ENCODE assay signal across 14 cellular contexts in the genomic region with DNA sequence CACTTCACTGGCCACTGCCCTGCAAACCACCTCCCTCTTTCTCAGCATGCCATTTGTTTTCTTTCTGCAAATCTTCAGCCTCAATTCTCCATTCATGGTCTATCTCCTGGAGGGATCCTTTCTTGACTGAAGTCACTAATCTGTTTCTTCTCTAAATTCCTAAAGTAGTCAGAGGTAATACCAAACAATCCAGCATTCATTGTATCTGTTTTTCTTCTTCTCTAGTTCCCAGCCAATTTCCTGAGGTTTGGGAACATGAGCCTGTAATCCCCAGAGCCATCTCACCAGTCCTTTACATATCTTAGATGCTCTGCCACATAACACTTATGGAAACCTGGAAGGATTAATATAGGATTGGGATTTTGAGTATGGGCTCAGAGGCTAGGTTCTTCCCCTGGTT.
A peak's percentile ranks its signal among the peaks of the same experiment; 100 is the strongest.
DNase-seq lines count a peak whose midpoint lies in the region; ATAC-seq lines count a peak whose summit lies in the region.
"Had no signal": no experiment of that assay in that cellular context is flagged by ENCODE, and none has a peak within 500 bp of the region (broad histone marks: within the 10 kb centered on the region; RNA-seq: fewer than 3 reads in every experiment).

No MANE protein-coding gene starts in this region.

- peaks cover 80% of the 10 kb centered on the region for H3K4me1 Mint-ChIP-seq in activated naive CD4-positive, alpha-beta T cell treated with anti-CD3 and anti-CD28 coated beads, Interleukin-2, amount 50 U/mL, for 24 hours
- peaks cover 73% of the 10 kb centered on the region for H3K4me1 Mint-ChIP-seq in activated T-helper 2 cell treated with anti-CD3 and anti-CD28 coated beads, Interferon-gamma antibody, Interleukin-2, Interleukin-4, amounts not matched to agents 10 μg/mL and 5 μg/mL and 100 μg/mL, durations not matched to agents 14 hours and 24 hours and 36 hours (ENCODE audit: low read depth)

- H3K4me1 ChIP-seq in mesodermal cell (ENCODE audit: control insufficient read depth, insufficient read depth, low read length, poor library complexity, severe bottlenecking) (peaks cover 60% of the 10 kb centered on the region), GM23248 (ENCODE audit: insufficient read depth) (peaks cover 34% of the 10 kb centered on the region)

- H3K9me3 ChIP-seq in mesodermal cell (ENCODE audit: control insufficient read depth, low read length) (no peaks in the 10 kb centered on the region), GM23248 (ENCODE audit: low read depth) (no peaks in the 10 kb centered on the region)

- H3K9me3 Mint-ChIP-seq in activated naive CD4-positive, alpha-beta T cell treated with anti-CD3 and anti-CD28 coated beads, Interleukin-2, amount 50 U/mL, for 24 hours = no peaks in the 10 kb centered on the region
- H3K9me3 Mint-ChIP-seq in activated T-helper 2 cell treated with anti-CD3 and anti-CD28 coated beads, Interferon-gamma antibody, Interleukin-2, Interleukin-4, amounts not matched to agents 10 μg/mL and 5 μg/mL and 100 μg/mL, durations not matched to agents 14 hours and 24 hours and 36 hours = no peaks in the 10 kb centered on the region

- H3K4me2 ChIP-seq in GM23248 (ENCODE audit: unreplicated experiment) = no peak overlapping the region

- no peak overlapping the region for H3K4me3 ChIP-seq in mesodermal cell (ENCODE audit: extremely low read depth, insufficient read depth, low read length, poor library complexity, severe bottlenecking)
- H3K4me3 ChIP-seq in GM23248 = no peak overlapping the region

- H3K9ac ChIP-seq in GM23248 = no peak overlapping the region

- H3K4me3 Mint-ChIP-seq in activated naive CD4-positive, alpha-beta T cell treated with anti-CD3 and anti-CD28 coated beads, Interleukin-2, amount 50 U/mL, for 24 hours = peak overlapping the region; percentile 85
- peak overlapping the region; percentile 99 for H3K4me3 Mint-ChIP-seq in activated T-helper 2 cell treated with anti-CD3 and anti-CD28 coated beads, Interferon-gamma antibody, Interleukin-2, Interleukin-4, amounts not matched to agents 10 μg/mL and 5 μg/mL and 100 μg/mL, durations not matched to agents 14 hours and 24 hours and 36 hours (ENCODE audit: low read depth)
- H3K4me3 Mint-ChIP-seq: brain had no signal

- H3K27ac Mint-ChIP-seq in activated naive CD4-positive, alpha-beta T cell treated with anti-CD3 and anti-CD28 coated beads, Interleukin-2, amount 50 U/mL, for 24 hours = peak overlapping the region; percentile 94
- peak overlapping the region; percentile 98 for H3K27ac Mint-ChIP-seq in activated T-helper 2 cell treated with anti-CD3 and anti-CD28 coated beads, Interferon-gamma antibody, Interleukin-2, Interleukin-4, amounts not matched to agents 10 μg/mL and 5 μg/mL and 100 μg/mL, durations not matched to agents 14 hours and 24 hours and 36 hours
- H3K27ac Mint-ChIP-seq: brain had no signal

- peaks cover 25% of the 10 kb centered on the region for H3F3A ChIP-seq in GM23248 (ENCODE audit: insufficient read depth)

- peaks cover 75% of the 10 kb centered on the region for H3K79me2 ChIP-seq in GM23248 (ENCODE audit: insufficient read depth)

- no peak for DNase-seq in activated naive CD4-positive, alpha-beta T cell (lab: John Stamatoyannopoulos, UW)
- no peak for DNase-seq in activated T-helper 2 cell treated with anti-CD3 and anti-CD28 coated beads, Interferon-gamma antibody, Interleukin-2, Interleukin-4, amounts not matched to agents 10 μg/mL and 5 μg/mL and 100 μg/mL, durations not matched to agents 14 hours and 24 hours and 36 hours (ENCODE audit: low spot score)
- DNase-seq in GM23248 (no peak), DMS153 (lab: John Stamatoyannopoulos, UW) (no peak), NCI-H524 treated with DMSO at 0.1 percent for 48 hours (lab: John Stamatoyannopoulos, UW) (no peak)
- DNase-seq: effector CD8-positive, alpha-beta T cell; foreskin melanocyte; NK-92 treated with Interleukin-12 subunit alpha and Interleukin-12 subunit beta, amount 100 ng/mL, for 24 hours; nucleus accumbens; SIG-M5 had no signal

- no peaks in the 10 kb centered on the region for H3K27me3 Mint-ChIP-seq in activated naive CD4-positive, alpha-beta T cell treated with anti-CD3 and anti-CD28 coated beads, Interleukin-2, amount 50 U/mL, for 24 hours
- H3K27me3 Mint-ChIP-seq in activated T-helper 2 cell treated with anti-CD3 and anti-CD28 coated beads, Interferon-gamma antibody, Interleukin-2, Interleukin-4, amounts not matched to agents 10 μg/mL and 5 μg/mL and 100 μg/mL, durations not matched to agents 14 hours and 24 hours and 36 hours (ENCODE audit: low read depth) = no peaks in the 10 kb centered on the region

- H2AFZ ChIP-seq in GM23248 = no peak overlapping the region

- H4K20me1 ChIP-seq in GM23248 (ENCODE audit: insufficient read depth) = no peaks in the 10 kb centered on the region

- H3K27ac ChIP-seq in mesodermal cell (ENCODE audit: low read depth, low read length, severe bottlenecking) = peak overlapping the region; percentile 11
- no peak overlapping the region for H3K27ac ChIP-seq in GM23248

- H3K9me2 ChIP-seq in GM23248 (ENCODE audit: insufficient read depth) = no peaks in the 10 kb centered on the region

- in situ Hi-C loops in GM23248 (cut with MboI) = no loop called here

- H3K27me3 ChIP-seq in GM23248 (replicated peaks; ENCODE audit: insufficient read depth) = no peaks in the 10 kb centered on the region

- no peaks in the 10 kb centered on the region for H3K36me3 Mint-ChIP-seq in activated naive CD4-positive, alpha-beta T cell treated with anti-CD3 and anti-CD28 coated beads, Interleukin-2, amount 50 U/mL, for 24 hours
- H3K36me3 Mint-ChIP-seq in activated T-helper 2 cell treated with anti-CD3 and anti-CD28 coated beads, Interferon-gamma antibody, Interleukin-2, Interleukin-4, amounts not matched to agents 10 μg/mL and 5 μg/mL and 100 μg/mL, durations not matched to agents 14 hours and 24 hours and 36 hours (ENCODE audit: low read depth) = peaks cover 82% of the 10 kb centered on the region
- H3K36me3 Mint-ChIP-seq: brain had no signal

- H3K36me3 ChIP-seq in mesodermal cell (ENCODE audit: control insufficient read depth, insufficient read depth, low read length) (peaks cover 31% of the 10 kb centered on the region), GM23248 (ENCODE audit: low read depth) (0 out of 2 replicates have a peak, but pooled peaks cover 3% of the 10 kb centered on the region)

- no peak for ATAC-seq in GM21447 (IDR thresholded peaks at IDR 0.05; ENCODE audit: unreplicated experiment)

- intact Hi-C loops in activated T-helper 2 cell treated with anti-CD3 and anti-CD28 coated beads, Interferon-gamma antibody, Interleukin-2, Interleukin-4, amounts not matched to agents 10 μg/mL and 5 μg/mL and 100 μg/mL, durations not matched to agents 14 hours and 24 hours and 36 hours (cut with micrococcal nuclease) = loop anchor here (2.0 kb wide), 1 partner anchor 150 kb away; no protein-coding TSS in a partner anchor
